8 cellular contexts compared by ENCODE assay signal in the genomic region with DNA sequence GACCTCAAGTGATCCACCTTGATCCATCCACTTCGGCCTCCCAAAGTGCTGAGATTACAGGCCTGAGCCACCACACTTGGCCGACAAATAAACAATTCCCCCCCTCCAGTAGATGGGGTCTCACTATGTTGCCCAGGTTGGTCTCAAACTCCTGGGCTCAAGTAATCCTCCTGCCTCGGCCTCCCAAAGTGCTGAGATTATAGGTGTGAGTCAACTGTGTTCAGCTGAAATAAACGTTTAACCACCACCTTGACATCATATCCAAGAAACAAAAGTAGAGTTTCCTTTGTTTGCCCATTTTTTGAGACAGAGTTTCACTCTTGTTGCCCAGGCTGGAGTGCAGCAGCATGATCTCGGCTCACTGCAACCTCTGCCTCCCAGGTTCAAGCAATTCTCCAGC.
A peak's percentile ranks its signal among the peaks of the same experiment; 100 is the strongest.
DNase-seq lines count a peak whose midpoint lies in the region; ATAC-seq, FAIRE-seq and TF ChIP-seq lines count a peak whose summit lies in the region.
"Not testable (repeated sequence)": the region's sequence is repeated elsewhere in the genome, so short reads cannot be mapped to it uniquely, and the experiment has no call there.

No MANE protein-coding gene starts in this region.

- not testable (repeated sequence) for H3K9me3 Mint-ChIP-seq in Caco-2 (ENCODE audit: unreplicated experiment); activated CD8-positive, alpha-beta memory T cell treated with anti-CD3 and anti-CD28 coated beads, Interleukin-2, amount 10 ng/mL, durations not matched to agents 7 days and 5 days (ENCODE audit: low read depth); activated naive CD8-positive, alpha-beta T cell treated with anti-CD3 and anti-CD28 coated beads, Interleukin-2, amount 50 U/mL, for 24 hours; endodermal cell

- in situ Hi-C loops in HepG2 (cut with HindIII; ENCODE audit: extremely low pct_ligation_motif_present, low pct_unique_long_range_greater_than_20kb) = not testable (repeated sequence)

- intact Hi-C loops in Caco-2 (cut with micrococcal nuclease; ENCODE audit: unreplicated experiment) = loop anchor here (2.0 kb wide), 1 partner anchor 38 kb away; no protein-coding TSS in a partner anchor
- intact Hi-C loops in HepG2 (cut with micrococcal nuclease; ENCODE audit: unreplicated experiment); stomach (cut with DNase I; ENCODE audit: low total_unique reads): not testable (repeated sequence)

- H3F3A ChIP-seq in SK-N-SH (replicated peaks; ENCODE audit: insufficient read depth) = not testable (repeated sequence)

- TF ChIP-seq POLR2A in HepG2 (IDR thresholded peaks at IDR 0.05; ENCODE audit: insufficient read depth in 1 of 2, low read depth in 2 of 2, low read length in 2 of 2); stomach (IDR thresholded peaks at IDR 0.05): not testable (repeated sequence)

- H3K27ac ChIP-seq in SK-N-SH (ENCODE audit: low read depth in 2 of 2, low read length in 1 of 2) = peak overlapping the region in 1 of 2 experiments; percentile 20; a peak in 2 of 4 replicates
- H3K27ac ChIP-seq in endodermal cell (ENCODE audit: low read depth, low read length) = not testable (repeated sequence)
- H3K27ac ChIP-seq in HepG2 (ENCODE audit: extremely low read length, insufficient read depth, low read length) = peak overlapping the region; percentile 9
- H3K27ac ChIP-seq in neutrophil = peak overlapping the region; percentile 60
- peak overlapping the region; percentile 27 to 72 (median 31) for H3K27ac ChIP-seq in stomach

- H3K79me2 ChIP-seq in SK-N-SH (ENCODE audit: insufficient read depth) (peaks cover 100% of the 10 kb centered on the region), HepG2 (ENCODE audit: insufficient read depth, low read length) (peaks cover 95% of the 10 kb centered on the region)

- H3K9me2 ChIP-seq in SK-N-SH = not testable (repeated sequence)

- not testable (repeated sequence) for H3K4me3 ChIP-seq in Caco-2 (ENCODE audit: low read depth, low read length); SK-N-SH (ENCODE audit: low read depth in 2 of 2, low read length in 1 of 2); endodermal cell (ENCODE audit: low read length); HepG2 (replicated peaks in 1 of 3; ENCODE audit: insufficient read depth in 1 of 3, low read depth in 2 of 3, low read length in 3 of 3); neutrophil (ENCODE audit: low read depth in 1 of 2, low read length in 1 of 2); stomach

- POLR2A ChIA-PET in Caco-2 (lab: Charles Lee); SK-N-SH (lab: Yijun Ruan, JAX); HepG2 (lab: Yijun Ruan, JAX): not testable (repeated sequence)

- 0 out of 2 replicates have a peak overlapping the region, but pooled peaks have one; percentile 5 for H3K4me2 ChIP-seq in SK-N-SH
- H3K4me2 ChIP-seq in HepG2 (ENCODE audit: low read depth, low read length) = not testable (repeated sequence)

- peak; percentile 40 for ATAC-seq in activated CD8-positive, alpha-beta memory T cell treated with anti-CD3 and anti-CD28 coated beads, Interleukin-2, amount 10 ng/mL, durations not matched to agents 7 days and 5 days
- ATAC-seq in activated naive CD8-positive, alpha-beta T cell treated with anti-CD3 and anti-CD28 coated beads, Interleukin-2, amount 50 U/mL, for 24 hours = peak; percentile 7
- ATAC-seq in HepG2 = not testable (repeated sequence)

- not testable (repeated sequence) for H2AFZ ChIP-seq in SK-N-SH (ENCODE audit: low read depth); HepG2 (ENCODE audit: low read length)

- FAIRE-seq in HepG2 (lab: Jason Lieb, UNC) = not testable (repeated sequence)

- not testable (repeated sequence) for H3K4me3 Mint-ChIP-seq in Caco-2 (ENCODE audit: unreplicated experiment); endodermal cell
- peak overlapping the region; percentile 39 for H3K4me3 Mint-ChIP-seq in activated CD8-positive, alpha-beta memory T cell treated with anti-CD3 and anti-CD28 coated beads, Interleukin-2, amount 10 ng/mL, durations not matched to agents 7 days and 5 days
- H3K4me3 Mint-ChIP-seq in activated naive CD8-positive, alpha-beta T cell treated with anti-CD3 and anti-CD28 coated beads, Interleukin-2, amount 50 U/mL, for 24 hours = peak overlapping the region; percentile 42

- not testable (repeated sequence) for H3K27me3 Mint-ChIP-seq in Caco-2 (ENCODE audit: insufficient read depth, unreplicated experiment); activated CD8-positive, alpha-beta memory T cell treated with anti-CD3 and anti-CD28 coated beads, Interleukin-2, amount 10 ng/mL, durations not matched to agents 7 days and 5 days; activated naive CD8-positive, alpha-beta T cell treated with anti-CD3 and anti-CD28 coated beads, Interleukin-2, amount 50 U/mL, for 24 hours; endodermal cell (ENCODE audit: insufficient read depth)

- H4K20me1 ChIP-seq in SK-N-SH (ENCODE audit: insufficient read depth) = peaks cover 100% of the 10 kb centered on the region
- H4K20me1 ChIP-seq in HepG2 (ENCODE audit: insufficient read depth, low read length) = peaks cover 95% of the 10 kb centered on the region

- not testable (repeated sequence) for BruUV-seq in Caco-2 (replicated peaks; lab: Mats Ljungman, UMichigan); HepG2 (replicated peaks; lab: Mats Ljungman, UMichigan)

- H3K27ac Mint-ChIP-seq in Caco-2 (ENCODE audit: unreplicated experiment) (peak overlapping the region; percentile 90), endodermal cell (peak overlapping the region; percentile 84)
- peak overlapping the region; percentile 92 for H3K27ac Mint-ChIP-seq in activated CD8-positive, alpha-beta memory T cell treated with anti-CD3 and anti-CD28 coated beads, Interleukin-2, amount 10 ng/mL, durations not matched to agents 7 days and 5 days
- peak overlapping the region; percentile 65 for H3K27ac Mint-ChIP-seq in activated naive CD8-positive, alpha-beta T cell treated with anti-CD3 and anti-CD28 coated beads, Interleukin-2, amount 50 U/mL, for 24 hours

- TF ChIP-seq CTCF in Caco-2 (IDR thresholded peaks at IDR 0.05; ENCODE audit: insufficient read depth in 1 of 2, low read depth in 1 of 2, low read length in 1 of 2, severe bottlenecking in 1 of 2, unreplicated experiment in 1 of 2); SK-N-SH (IDR thresholded peaks at IDR 0.05); endodermal cell (conservative IDR thresholded peaks at IDR 0.05); HepG2 (CRISPR knock-in tag; IDR thresholded peaks at IDR 0.05); neutrophil (IDR thresholded peaks at IDR 0.05); stomach (IDR thresholded peaks at IDR 0.05): not testable (repeated sequence)

- WGBS in SK-N-SH (ENCODE audit: low lambda C conversion rate) = 89% methylated on average over 4 of the region's 5 CpGs
- WGBS in endodermal cell (ENCODE audit: insufficient coverage in 1 of 2, insufficient read length in 1 of 2), 2 experiments = 82 to 89% methylated on average over 4 to 5 of the region's 5 CpGs
- 88% methylated on average over 5 of the region's 5 CpGs for WGBS in HepG2 (ENCODE audit: low lambda C conversion rate)
- 54 to 69% (median 63%) methylated on average over 5 of the region's 5 CpGs for WGBS in stomach, 5 donors

- H3K27me3 ChIP-seq in Caco-2 (replicated peaks; ENCODE audit: control insufficient read depth, insufficient read depth, low read length); SK-N-SH (ENCODE audit: insufficient read depth); endodermal cell (ENCODE audit: control insufficient read depth, insufficient read depth, low read length, poor library complexity, severe bottlenecking); HepG2 (ENCODE audit: control insufficient read depth in 1 of 2, insufficient read depth in 2 of 2, low read length in 2 of 2); neutrophil; stomach: not testable (repeated sequence)

- not testable (repeated sequence) for TF ChIP-seq EP300 in SK-N-SH (IDR thresholded peaks at IDR 0.05; ENCODE audit: borderline replicate concordance in 1 of 2, low read depth in 1 of 2, low read length in 1 of 2); HepG2 (IDR thresholded peaks at IDR 0.05; ENCODE audit: low read depth in 2 of 2, low read length in 2 of 2); HepG2 (CRISPR knock-in tag; IDR thresholded peaks at IDR 0.05; ENCODE audit: borderline replicate concordance); stomach (IDR thresholded peaks at IDR 0.05)

- H3K9ac ChIP-seq in SK-N-SH; endodermal cell (ENCODE audit: extremely low read depth, low read length, poor library complexity, severe bottlenecking); HepG2 (ENCODE audit: insufficient read depth, low read depth, low read length): not testable (repeated sequence)

- not testable (repeated sequence) for H3K9me3 ChIP-seq in Caco-2; SK-N-SH; endodermal cell (ENCODE audit: control insufficient read depth, low read length); HepG2 (ENCODE audit: low read length); neutrophil; stomach

- H3K36me3 Mint-ChIP-seq in Caco-2 (ENCODE audit: insufficient read depth, unreplicated experiment) = peaks cover 91% of the 10 kb centered on the region
- peaks cover 17% of the 10 kb centered on the region for H3K36me3 Mint-ChIP-seq in activated CD8-positive, alpha-beta memory T cell treated with anti-CD3 and anti-CD28 coated beads, Interleukin-2, amount 10 ng/mL, durations not matched to agents 7 days and 5 days
- H3K36me3 Mint-ChIP-seq in activated naive CD8-positive, alpha-beta T cell treated with anti-CD3 and anti-CD28 coated beads, Interleukin-2, amount 50 U/mL, for 24 hours (ENCODE audit: low read depth) = peaks cover 17% of the 10 kb centered on the region
- H3K36me3 Mint-ChIP-seq in endodermal cell (ENCODE audit: low read depth) = not testable (repeated sequence)

- not testable (repeated sequence) for H3K36me3 ChIP-seq in Caco-2 (ENCODE audit: control insufficient read depth, insufficient read depth, low read length); SK-N-SH (replicated peaks in 1 of 2; ENCODE audit: control insufficient read depth in 1 of 2, insufficient read depth in 2 of 2, low read length in 1 of 2); endodermal cell (ENCODE audit: control insufficient read depth, insufficient read depth, low read length); HepG2 (replicated peaks in 1 of 2; ENCODE audit: control insufficient read depth in 1 of 2, insufficient read depth in 2 of 2, low read length in 2 of 2); neutrophil; stomach

- H3K4me1 ChIP-seq in Caco-2 = peaks cover 30% of the 10 kb centered on the region
- H3K4me1 ChIP-seq in SK-N-SH (ENCODE audit: control insufficient read depth in 1 of 2, insufficient read depth in 2 of 2, low read depth in 1 of 2, low read length in 1 of 2) = peaks cover 10 to 21% of the 10 kb centered on the region in 2 experiments; a peak in 2 of 4 replicates
- H3K4me1 ChIP-seq in endodermal cell (ENCODE audit: control insufficient read depth, insufficient read depth, low read length) = peaks cover 13% of the 10 kb centered on the region
- H3K4me1 ChIP-seq in HepG2 (ENCODE audit: insufficient read depth, low read length) = peaks cover 58% of the 10 kb centered on the region
- peaks cover 22 to 25% of the 10 kb centered on the region in 2 experiments for H3K4me1 ChIP-seq in neutrophil (ENCODE audit: control insufficient read depth in 1 of 2, insufficient read depth in 1 of 2, low read depth in 1 of 2, low read length in 1 of 2)
- peaks cover 27 to 100% (median 65%) of the 10 kb centered on the region in 4 donors for H3K4me1 ChIP-seq in stomach

- H3K4me1 Mint-ChIP-seq in Caco-2 (ENCODE audit: low read depth, unreplicated experiment) (peaks cover 54% of the 10 kb centered on the region), endodermal cell (peaks cover 51% of the 10 kb centered on the region)
- H3K4me1 Mint-ChIP-seq in activated CD8-positive, alpha-beta memory T cell treated with anti-CD3 and anti-CD28 coated beads, Interleukin-2, amount 10 ng/mL, durations not matched to agents 7 days and 5 days = peaks cover 76% of the 10 kb centered on the region
- H3K4me1 Mint-ChIP-seq in activated naive CD8-positive, alpha-beta T cell treated with anti-CD3 and anti-CD28 coated beads, Interleukin-2, amount 50 U/mL, for 24 hours = peaks cover 90% of the 10 kb centered on the region

- CTCF ChIA-PET in Caco-2 (lab: Charles Lee) (interaction anchor here (0.7 kb wide), 2 partner anchors 20 to 47 kb away, joined by 3 read pairs; no protein-coding TSS in a partner anchor), SK-N-SH (lab: Yijun Ruan, JAX) (interaction anchor here (0.9 to 1.6 kb wide), 5 partner anchors 13 to 176 kb away, joined by 3 to 4 read pairs (median 3); no protein-coding TSS in a partner anchor)
- CTCF ChIA-PET in activated CD8-positive, alpha-beta memory T cell treated with anti-CD3 and anti-CD28 coated beads, Interleukin-2, amount 10 ng/mL, durations not matched to agents 7 days and 5 days (lab: Charles Lee) = interaction anchor here (1.0 kb wide), 1 partner anchor 47 kb away, joined by 3 read pairs; no protein-coding TSS in a partner anchor
- CTCF ChIA-PET in HepG2 (lab: Yijun Ruan, JAX; ENCODE audit: low intra/inter-chr PET ratio, low total read pairs) = not testable (repeated sequence)

- DNase-seq in Caco-2; SK-N-SH; activated CD8-positive, alpha-beta memory T cell treated with anti-CD3 and anti-CD28 coated beads, Interleukin-2, amount 10 ng/mL, durations not matched to agents 7 days and 5 days; activated naive CD8-positive, alpha-beta T cell treated with anti-CD3 and anti-CD28 coated beads, Interleukin-2, amount 50 U/mL, for 24 hours; endodermal cell; HepG2 (ENCODE audit: low spot score); stomach: not testable (repeated sequence)

- not testable (repeated sequence) for TF ChIP-seq RAD21 in SK-N-SH (IDR thresholded peaks at IDR 0.05; ENCODE audit: low read length); HepG2 (CRISPR knock-in tag; IDR thresholded peaks at IDR 0.05)
